ENCODE assay signal across 11 cellular contexts in the genomic region with DNA sequence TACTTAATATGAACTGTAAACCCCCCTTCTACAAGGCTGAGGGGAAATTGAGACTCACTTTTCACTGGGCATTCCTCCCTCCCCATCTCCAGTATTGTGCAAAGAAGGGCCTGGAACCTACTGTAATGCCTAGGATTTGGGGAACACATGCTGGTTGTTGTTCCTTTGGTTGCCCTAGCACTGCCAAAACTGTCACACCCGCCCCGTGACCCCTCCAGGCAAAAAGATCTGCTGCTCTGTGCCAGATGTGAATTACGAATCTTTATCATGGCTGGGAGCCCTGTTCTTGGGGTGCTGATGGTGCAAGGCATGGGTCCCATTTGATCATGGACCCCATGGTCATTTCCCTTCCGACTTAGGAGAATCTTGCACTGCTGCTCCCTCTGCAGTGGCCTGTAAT.
A peak's percentile ranks its signal among the peaks of the same experiment; 100 is the strongest.
DNase-seq lines count a peak whose midpoint lies in the region; ATAC-seq and TF ChIP-seq lines count a peak whose summit lies in the region.
"Had no signal": no experiment of that assay in that cellular context is flagged by ENCODE, and none has a peak within 500 bp of the region (broad histone marks: within the 10 kb centered on the region; RNA-seq: fewer than 3 reads in every experiment).

No MANE protein-coding gene starts in this region.

- H3K4me1 ChIP-seq in CD8-positive, alpha-beta T cell (ENCODE audit: insufficient read depth, low read length), result peaks cover 11% of the 10 kb centered on the region
- peaks cover 17% of the 10 kb centered on the region for H3K4me1 ChIP-seq in PC-9 (replicated peaks; ENCODE audit: insufficient read depth)
- H3K4me1 ChIP-seq in sigmoid colon, result peaks cover 0 to 42% (median 39%) of the 10 kb centered on the region in 4 donors

- peak overlapping the region; percentile 27 for H3K27ac ChIP-seq in CD8-positive, alpha-beta T cell (ENCODE audit: low read depth, low read length)
- H3K27ac ChIP-seq in PC-9 (0 out of 2 replicates have a peak overlapping the region, but pooled peaks have one; percentile 29), sigmoid colon (peak overlapping the region in 3 of 4 donors; percentile 28 to 72 (median 55))

- CTCF ChIA-PET in CD8-positive, alpha-beta T cell (lab: Charles Lee), result no interaction called here
- CTCF ChIA-PET in PC-9 (lab: Charles Lee), result no interaction called here

- no peaks in the 10 kb centered on the region for H3K27me3 Mint-ChIP-seq in CD8-positive, alpha-beta T cell (ENCODE audit: low read depth)

- no peak overlapping the region for H3K4me3 Mint-ChIP-seq in CD8-positive, alpha-beta T cell

- H3K79me2 ChIP-seq in PC-9 (ENCODE audit: low read depth), result no peaks in the 10 kb centered on the region

- no peaks in the 10 kb centered on the region for H3K9me3 Mint-ChIP-seq in CD8-positive, alpha-beta T cell

- H3K27me3 ChIP-seq in CD8-positive, alpha-beta T cell (ENCODE audit: insufficient read depth, low read length), result no peaks in the 10 kb centered on the region
- H3K27me3 ChIP-seq in PC-9 (ENCODE audit: insufficient read depth, low read depth), result no peaks in the 10 kb centered on the region
- H3K27me3 ChIP-seq in sigmoid colon, result no peaks in the 10 kb centered on the region
- H3K27me3 ChIP-seq: adrenal gland had no signal

- intact Hi-C loops in CD8-positive, alpha-beta T cell (cut with DNase I, micrococcal nuclease), result loop anchor here (5.0 to 10.0 kb wide), 3 partner anchors 77 to 296 kb away; a partner anchor contains a TSS
- intact Hi-C loops in PC-9 (cut with micrococcal nuclease; ENCODE audit: unreplicated experiment), result loop anchor here (1.0 kb wide), 1 partner anchor 101 kb away; no protein-coding TSS in a partner anchor
- intact Hi-C loops in sigmoid colon (cut with DNase I), result no loop called here

- no peak overlapping the region for H2AFZ ChIP-seq in PC-9

- H3K4me1 Mint-ChIP-seq in CD8-positive, alpha-beta T cell (ENCODE audit: low read depth), result peaks cover 23% of the 10 kb centered on the region

- H3K9me3 ChIP-seq in CD8-positive, alpha-beta T cell (ENCODE audit: low read length), result no peaks in the 10 kb centered on the region
- H3K9me3 ChIP-seq in PC-9 (ENCODE audit: insufficient read depth, low read depth) (no peaks in the 10 kb centered on the region), sigmoid colon (no peaks in the 10 kb centered on the region)
- H3K9me3 ChIP-seq: adrenal gland had no signal

- no peak for TF ChIP-seq POLR2A in sigmoid colon (IDR thresholded peaks at IDR 0.05)

- H3K9me2 ChIP-seq in PC-9 (ENCODE audit: insufficient read depth), result no peaks in the 10 kb centered on the region

- ATAC-seq in CD8-positive, alpha-beta T cell, result no peak
- no peak for ATAC-seq in GM18873 (IDR thresholded peaks at IDR 0.05; ENCODE audit: low FRiP score, unreplicated experiment)

- H3K4me2 ChIP-seq in PC-9, result no peak overlapping the region

- no peaks in the 10 kb centered on the region for H3K36me3 ChIP-seq in CD8-positive, alpha-beta T cell (ENCODE audit: insufficient read depth, low read length)
- H3K36me3 ChIP-seq in PC-9 (ENCODE audit: low read depth) (no peaks in the 10 kb centered on the region), sigmoid colon (no peaks in the 10 kb centered on the region)
- H3K36me3 ChIP-seq: adrenal gland had no signal

- H3K36me3 Mint-ChIP-seq in CD8-positive, alpha-beta T cell, result no peaks in the 10 kb centered on the region

- no peaks in the 10 kb centered on the region; the same call in 1 of the 2 replicates for H3F3A ChIP-seq in PC-9 (ENCODE audit: insufficient read depth, low read depth)

- WGBS in sigmoid colon, 2 donors, result 92 to 93% methylated on average over 4 of the region's 4 CpGs

- POLR2A ChIA-PET in CD8-positive, alpha-beta T cell (lab: Charles Lee), result no interaction called here
- POLR2A ChIA-PET in PC-9 (lab: Charles Lee; ENCODE audit: unreplicated experiment), result interaction anchor here (0.6 kb wide), 1 partner anchor 124 kb away, joined by 5 read pairs; no protein-coding TSS in a partner anchor

- TSS peak; percentile 23 for BruUV-seq in PC-9 (replicated peaks; lab: Mats Ljungman, UMichigan)

- TF ChIP-seq EP300 in sigmoid colon (IDR thresholded peaks at IDR 0.05), result no peak

- H3K27ac Mint-ChIP-seq in CD8-positive, alpha-beta T cell, result peak overlapping the region; percentile 4

- H3K4me3 ChIP-seq in CD8-positive, alpha-beta T cell (ENCODE audit: low read depth, low read length), result no peak overlapping the region
- no peak overlapping the region for H3K4me3 ChIP-seq in PC-9
- no peak overlapping the region for H3K4me3 ChIP-seq in sigmoid colon
- H3K4me3 ChIP-seq: adrenal gland had no signal

- no peak for TF ChIP-seq CTCF in CD8-positive, alpha-beta T cell (IDR thresholded peaks at IDR 0.05)
- no peak for TF ChIP-seq CTCF in PC-9 (conservative IDR thresholded peaks at IDR 0.05)
- no peak for TF ChIP-seq CTCF in sigmoid colon (IDR thresholded peaks at IDR 0.05)

- no peaks in the 10 kb centered on the region for H4K20me1 ChIP-seq in PC-9 (ENCODE audit: insufficient read depth)

- DNase-seq in CD8-positive, alpha-beta T cell, result no peak
- DNase-seq in PC-9, result no peak
- DNase-seq in fibroblast of gingiva (ENCODE audit: low read depth), result peak; percentile 55
- DNase-seq in sigmoid colon, result no peak
- DNase-seq in NCI-H748 (lab: John Stamatoyannopoulos, UW; ENCODE audit: unreplicated experiment), result no peak
- DNase-seq in effector CD4-positive, alpha-beta T cell, result no peak
- no peak for DNase-seq in NCI-H1436 (lab: John Stamatoyannopoulos, UW)
- DNase-seq: DMS79, NCI-H446 treated with DMSO at 0.1 percent for 48 hours had no signal
